In the genomic region with DNA sequence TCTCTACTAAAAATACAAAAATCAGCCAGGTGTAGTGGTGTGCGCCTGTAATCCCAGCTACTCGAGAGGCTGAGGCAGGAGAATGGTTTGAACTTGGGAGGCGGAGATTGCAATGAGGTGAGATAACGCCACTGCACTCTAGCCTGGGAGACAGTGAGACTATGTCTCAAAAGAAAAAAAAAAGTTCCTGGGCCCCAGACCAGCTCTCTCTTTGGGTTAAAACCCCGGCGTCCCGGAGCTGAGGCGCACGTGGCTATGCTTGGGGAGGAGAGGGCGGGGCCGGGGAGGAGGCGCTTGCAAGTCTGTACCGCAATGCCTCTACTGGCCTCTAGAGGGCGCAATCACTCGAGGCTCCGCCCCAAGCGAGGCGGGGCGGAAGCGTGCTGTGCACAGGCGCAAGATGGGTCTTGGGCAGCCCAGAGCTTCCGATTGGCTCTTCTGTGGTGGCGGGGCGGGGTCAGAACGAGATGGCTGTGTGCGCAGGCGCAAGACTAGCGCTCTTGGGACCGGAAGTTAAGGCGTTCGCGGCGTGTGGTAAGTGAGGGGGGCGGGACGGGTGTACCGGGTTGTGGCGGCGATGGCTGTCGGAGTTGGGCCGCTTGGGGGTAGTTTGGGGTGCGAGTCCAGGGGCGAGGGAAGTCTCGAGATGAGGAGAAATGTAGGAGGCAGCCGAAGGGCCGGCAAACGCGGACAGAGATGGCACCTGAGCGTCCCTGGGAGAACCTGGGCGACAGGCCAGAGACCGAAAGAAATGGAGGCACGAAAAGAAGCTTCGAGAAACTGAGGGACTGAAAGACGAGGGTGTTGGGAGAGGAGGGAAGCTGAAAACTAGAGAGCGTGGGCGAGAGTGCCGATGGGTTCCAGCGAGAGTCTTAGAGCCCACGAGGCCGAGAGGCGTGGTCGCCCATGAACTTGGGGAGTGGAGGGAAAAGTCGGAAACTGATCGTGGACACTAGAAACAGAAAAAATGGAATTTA, we compare ENCODE assay signal across 8 cellular contexts. TPM values are rescaled to one million over a fixed set of nuclear protein-coding genes. Genes with fewer than 3 reads are reported as not detected.
DNase-seq lines count a peak whose midpoint lies in the region; ATAC-seq and TF ChIP-seq lines count a peak whose summit lies in the region.

A gene with protein sequence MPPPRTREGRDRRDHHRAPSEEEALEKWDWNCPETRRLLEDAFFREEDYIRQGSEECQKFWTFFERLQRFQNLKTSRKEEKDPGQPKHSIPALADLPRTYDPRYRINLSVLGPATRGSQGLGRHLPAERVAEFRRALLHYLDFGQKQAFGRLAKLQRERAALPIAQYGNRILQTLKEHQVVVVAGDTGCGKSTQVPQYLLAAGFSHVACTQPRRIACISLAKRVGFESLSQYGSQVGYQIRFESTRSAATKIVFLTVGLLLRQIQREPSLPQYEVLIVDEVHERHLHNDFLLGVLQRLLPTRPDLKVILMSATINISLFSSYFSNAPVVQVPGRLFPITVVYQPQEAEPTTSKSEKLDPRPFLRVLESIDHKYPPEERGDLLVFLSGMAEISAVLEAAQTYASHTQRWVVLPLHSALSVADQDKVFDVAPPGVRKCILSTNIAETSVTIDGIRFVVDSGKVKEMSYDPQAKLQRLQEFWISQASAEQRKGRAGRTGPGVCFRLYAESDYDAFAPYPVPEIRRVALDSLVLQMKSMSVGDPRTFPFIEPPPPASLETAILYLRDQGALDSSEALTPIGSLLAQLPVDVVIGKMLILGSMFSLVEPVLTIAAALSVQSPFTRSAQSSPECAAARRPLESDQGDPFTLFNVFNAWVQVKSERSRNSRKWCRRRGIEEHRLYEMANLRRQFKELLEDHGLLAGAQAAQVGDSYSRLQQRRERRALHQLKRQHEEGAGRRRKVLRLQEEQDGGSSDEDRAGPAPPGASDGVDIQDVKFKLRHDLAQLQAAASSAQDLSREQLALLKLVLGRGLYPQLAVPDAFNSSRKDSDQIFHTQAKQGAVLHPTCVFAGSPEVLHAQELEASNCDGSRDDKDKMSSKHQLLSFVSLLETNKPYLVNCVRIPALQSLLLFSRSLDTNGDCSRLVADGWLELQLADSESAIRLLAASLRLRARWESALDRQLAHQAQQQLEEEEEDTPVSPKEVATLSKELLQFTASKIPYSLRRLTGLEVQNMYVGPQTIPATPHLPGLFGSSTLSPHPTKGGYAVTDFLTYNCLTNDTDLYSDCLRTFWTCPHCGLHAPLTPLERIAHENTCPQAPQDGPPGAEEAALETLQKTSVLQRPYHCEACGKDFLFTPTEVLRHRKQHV (plus strand): TSS at position 497 of the 977 bp plus-strand sequence. CDS start 3,716 bp downstream, outside the sequence.

- peak within 1 kb of the TSS; percentile 95 for H2AFZ ChIP-seq in smooth muscle cell (ENCODE audit: low read depth)

- no peaks in the 10 kb centered on the region for H3F3A ChIP-seq in smooth muscle cell (ENCODE audit: low read depth)

- TF ChIP-seq CTCF in WI38 (IDR thresholded peaks at IDR 0.05; ENCODE audit: low read depth, low read length) (peak; percentile 89), cardiac fibroblast (IDR thresholded peaks at IDR 0.05; ENCODE audit: low read depth, low read length) (peak; percentile 99), smooth muscle cell (IDR thresholded peaks at IDR 0.05; ENCODE audit: borderline replicate concordance, insufficient read depth, poor library complexity, severe bottlenecking) (peak; percentile 98)

- H3K9ac ChIP-seq in smooth muscle cell (ENCODE audit: low read depth): peak within 1 kb of the TSS; percentile 74

- peak within 1 kb of the TSS; percentile 34 for H3K27ac ChIP-seq in smooth muscle cell (ENCODE audit: low read depth)

- H3K4me3 ChIP-seq in WI38 (ENCODE audit: low read depth, low read length): peak within 1 kb of the TSS; percentile 93
- H3K4me3 ChIP-seq in cardiac fibroblast (replicated peaks in 1 of 2; ENCODE audit: low read depth in 2 of 2, low read length in 2 of 2): peak within 1 kb of the TSS; percentile 78 to 92
- H3K4me3 ChIP-seq in smooth muscle cell: peak within 1 kb of the TSS; percentile 92

- peaks cover 2% of the 10 kb centered on the region for H3K36me3 ChIP-seq in smooth muscle cell (ENCODE audit: low read depth)

- peaks cover 10% of the 10 kb centered on the region for H3K4me1 ChIP-seq in smooth muscle cell (ENCODE audit: low read depth)

- no peaks in the 10 kb centered on the region for H3K27me3 ChIP-seq in smooth muscle cell (ENCODE audit: low read depth)

- DNase-seq in AG08396 (ENCODE audit: low spot score): peak; percentile 100
- peak; percentile 97 for DNase-seq in NCI-H2227 treated with DMSO at 0.1 percent for 48 hours (lab: John Stamatoyannopoulos, UW)
- peak; percentile 100 for DNase-seq in cardiac fibroblast (ENCODE audit: low read depth in 2 of 2)
- DNase-seq in iPS-NIHi11 (ENCODE audit: low spot score): peak; percentile 100
- peak; percentile 93 for DNase-seq in smooth muscle cell (lab: John Stamatoyannopoulos, UW; ENCODE audit: unreplicated experiment)

- peaks cover 22% of the 10 kb centered on the region for H3K79me2 ChIP-seq in smooth muscle cell (ENCODE audit: low read depth)

- peak; percentile 90 for ATAC-seq in GM18907 (IDR thresholded peaks at IDR 0.05; ENCODE audit: unreplicated experiment)
- ATAC-seq in HG03159 (IDR thresholded peaks at IDR 0.05; ENCODE audit: unreplicated experiment): peak; percentile 93

- no peaks in the 10 kb centered on the region for H3K9me3 ChIP-seq in smooth muscle cell (replicated peaks; ENCODE audit: low read depth)

- peak within 1 kb of the TSS; percentile 98 for H3K4me2 ChIP-seq in smooth muscle cell

- WGBS in smooth muscle cell (ENCODE audit: low lambda C conversion rate): 5% methylated on average over 62 of the region's 63 CpGs

- no peaks in the 10 kb centered on the region for H4K20me1 ChIP-seq in smooth muscle cell (ENCODE audit: low read depth)

RNA-seq across cellular contexts. Expression of the gene that starts here (rescaled TPM):
- 7.1 and 9.8 TPM in 2 replicates for total RNA-seq in smooth muscle cell
- 9.7 and 9.8 TPM in 2 replicates for polyA plus RNA-seq in smooth muscle cell

Comparison
In these comparisons a context has a peak if more than half of its experiments do, and no peak if none do; other contexts are left out.
1. Peak in every context shown above with its lines: DNase-seq, ATAC-seq, H3K4me3 ChIP-seq and H3K27ac ChIP-seq.